Comparison of ENCODE assay signal across 25 cellular contexts in the genomic region with DNA sequence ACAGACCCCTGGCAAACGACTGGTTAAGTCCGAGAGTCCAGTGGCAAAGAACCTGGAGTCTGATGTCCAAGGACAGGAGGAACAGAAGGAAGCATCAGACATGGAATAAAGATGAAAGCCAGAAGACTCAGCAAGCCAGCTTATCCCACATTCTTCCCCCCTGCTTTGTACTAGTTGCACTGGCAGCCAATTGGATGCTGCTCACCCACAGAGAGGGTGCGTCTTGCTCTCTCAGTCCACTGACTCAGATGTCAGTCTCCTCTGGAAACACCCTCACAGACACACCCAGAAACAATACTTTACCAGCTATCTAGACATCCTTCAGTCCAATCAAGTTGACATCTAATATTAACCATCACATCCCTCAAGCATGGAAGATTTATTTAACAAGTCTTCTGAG.
DNase-seq lines count a peak whose midpoint lies in the region; ATAC-seq and TF ChIP-seq lines count a peak whose summit lies in the region.
"Had no signal": no experiment of that assay in that cellular context is flagged by ENCODE, and none has a peak within 500 bp of the region (broad histone marks: within the 10 kb centered on the region; RNA-seq: fewer than 3 reads in every experiment).

No MANE protein-coding gene starts in this region.

- no peak overlapping the region for H3K23ac ChIP-seq in neuronal stem cell (ENCODE audit: low read depth, low read length, poor library complexity)

- DNase-seq in WTC11 (ENCODE audit: low spot score) (no peak), choroid plexus epithelial cell (ENCODE audit: low read depth) (peak; percentile 34), iPS-NIHi11 (ENCODE audit: low spot score) (peak; percentile 10), neuronal stem cell (ENCODE audit: low spot score) (peak; percentile 21), immature natural killer cell (no peak), hepatic stellate cell (ENCODE audit: low spot score) (no peak), anterior cingulate cortex (lab: John Stamatoyannopoulos, UW) (no peak)
- DNase-seq: AML-193; CD4-positive, alpha-beta T cell; COR-L47; DMS53; Kasumi-1; MV-4-11; NCI-H1105; NCI-H1436 treated with DMSO at 0.1 percent for 48 hours; NCI-H187 treated with DMSO at 0.1 percent for 48 hours; NCI-H2171 treated with DMSO at 0.1 percent for 48 hours; NCI-H524; NCI-H774; SIG-M5 had no signal

- H3K36me3 ChIP-seq in neuronal stem cell (replicated peaks in 1 of 2; ENCODE audit: control insufficient read depth in 2 of 2, insufficient read depth in 2 of 2, low read length in 2 of 2), result no peaks in the 10 kb centered on the region
- H3K36me3 ChIP-seq: BLaER1 treated with 17β-estradiol and CSF1 and Interleukin-3, amounts not matched to agents 10 nM and 100 nM had no signal

- H3K4me3 ChIP-seq in choroid plexus epithelial cell (ENCODE audit: low read depth, low read length), result no peak overlapping the region
- no peak overlapping the region for H3K4me3 ChIP-seq in neuronal stem cell (ENCODE audit: low read length in 2 of 2)
- H3K4me3 ChIP-seq: A549; BLaER1 treated with 17β-estradiol and CSF1 and Interleukin-3, amounts not matched to agents 10 nM and 100 nM; K562; SK-N-MC had no signal

- H2BK15ac ChIP-seq in neuronal stem cell (ENCODE audit: low read length), result no peak overlapping the region

- H2AK5ac ChIP-seq in neuronal stem cell (ENCODE audit: low read depth, low read length), result no peak overlapping the region

- no peaks in the 10 kb centered on the region for H3K36me3 Mint-ChIP-seq in WTC11
- H3K36me3 Mint-ChIP-seq in immature natural killer cell, result no peaks in the 10 kb centered on the region

- no peak for TF ChIP-seq CTCF in WTC11 (IDR thresholded peaks at IDR 0.05)
- no peak for TF ChIP-seq CTCF in choroid plexus epithelial cell (conservative IDR thresholded peaks at IDR 0.05; ENCODE audit: low read depth, low read length)

- H3K4me1 Mint-ChIP-seq in WTC11 (no peaks in the 10 kb centered on the region; the same call in 1 of the 2 replicates), immature natural killer cell (no peaks in the 10 kb centered on the region)

- H2BK12ac ChIP-seq in neuronal stem cell (ENCODE audit: low read length), result no peak overlapping the region

- no peak overlapping the region for H2BK5ac ChIP-seq in neuronal stem cell (ENCODE audit: low read length)

- POLR2A ChIA-PET in WTC11 (lab: Charles Lee), result no interaction called here

- H3K4me2 ChIP-seq in neuronal stem cell (ENCODE audit: insufficient read depth, low read length, poor library complexity, severe bottlenecking), result no peak overlapping the region
- H3K4me2 ChIP-seq: A549; BLaER1 treated with 17β-estradiol and CSF1 and Interleukin-3, amounts not matched to agents 10 nM and 100 nM had no signal

- no peak overlapping the region for H3K27ac ChIP-seq in neuronal stem cell (replicated peaks; ENCODE audit: low read length)
- H3K27ac ChIP-seq: A549; BLaER1 treated with 17β-estradiol and CSF1 and Interleukin-3, amounts not matched to agents 10 nM and 100 nM; HL-60; SK-N-MC had no signal

- no peak overlapping the region for H3K14ac ChIP-seq in neuronal stem cell (ENCODE audit: low read length)

- H3K18ac ChIP-seq in neuronal stem cell (ENCODE audit: low read length), result no peak overlapping the region

- H2BK120ac ChIP-seq in neuronal stem cell (ENCODE audit: low read depth, low read length), result no peak overlapping the region

- no peaks in the 10 kb centered on the region for H3K27me3 ChIP-seq in neuronal stem cell (ENCODE audit: control insufficient read depth in 3 of 3, insufficient read depth in 3 of 3, low read depth in 1 of 3, low read length in 3 of 3)
- H3K27me3 ChIP-seq: BLaER1 treated with 17β-estradiol and CSF1 and Interleukin-3, amounts not matched to agents 10 nM and 100 nM had no signal

- H3K9me3 Mint-ChIP-seq in WTC11 (no peaks in the 10 kb centered on the region), immature natural killer cell (peaks cover 1 to 44% (median 16%) of the 10 kb centered on the region in 6 donors)

- H3K27ac Mint-ChIP-seq in WTC11, result no peak overlapping the region
- H3K27ac Mint-ChIP-seq in immature natural killer cell, result no peak overlapping the region
- H3K27ac Mint-ChIP-seq: CD4-positive, alpha-beta T cell had no signal

- H4K91ac ChIP-seq in neuronal stem cell (ENCODE audit: low read depth, low read length, poor library complexity), result no peak overlapping the region

- peaks cover 0 to 2% of the 10 kb centered on the region in 2 donors for H3K4me1 ChIP-seq in neuronal stem cell (ENCODE audit: control insufficient read depth in 2 of 2, insufficient read depth in 1 of 2, low read depth in 1 of 2, low read length in 2 of 2)
- H3K4me1 ChIP-seq: A549; BLaER1 treated with 17β-estradiol and CSF1 and Interleukin-3, amounts not matched to agents 10 nM and 100 nM had no signal

- peak; percentile 60; the same call in 1 of the 2 replicates for ATAC-seq in WTC11
- ATAC-seq: A549, K562 had no signal

- H3K79me1 ChIP-seq in neuronal stem cell (ENCODE audit: low read depth, low read length), result peaks cover 2% of the 10 kb centered on the region

- H3K27me3 Mint-ChIP-seq in WTC11 (ENCODE audit: low read depth), result no peaks in the 10 kb centered on the region
- H3K27me3 Mint-ChIP-seq in immature natural killer cell (ENCODE audit: low read depth in 3 of 3), result peaks cover 0 to 3% (median 0%) of the 10 kb centered on the region in 3 donors
- H3K27me3 Mint-ChIP-seq: CD4-positive, alpha-beta T cell had no signal

- no peak overlapping the region for H3K4ac ChIP-seq in neuronal stem cell (ENCODE audit: low read length)

- no peak overlapping the region for H4K8ac ChIP-seq in neuronal stem cell (ENCODE audit: low read depth, low read length)

- H3K9ac ChIP-seq in neuronal stem cell (ENCODE audit: low read depth, low read length, poor library complexity), result no peak overlapping the region
- H3K9ac ChIP-seq: BLaER1 treated with 17β-estradiol and CSF1 and Interleukin-3, amounts not matched to agents 10 nM and 100 nM had no signal

- peaks cover 0 to 3% of the 10 kb centered on the region in 2 donors for H3K9me3 ChIP-seq in neuronal stem cell (replicated peaks in 1 of 2; ENCODE audit: control insufficient read depth in 2 of 2, insufficient read depth in 1 of 2, low read depth in 1 of 2, low read length in 2 of 2)
- H3K9me3 ChIP-seq: A549 had no signal

- no peak overlapping the region for H2AFZ ChIP-seq in neuronal stem cell (ENCODE audit: low read length)

- no peak overlapping the region for H3K4me3 Mint-ChIP-seq in WTC11
- no peak overlapping the region for H3K4me3 Mint-ChIP-seq in immature natural killer cell
- H3K4me3 Mint-ChIP-seq: CD4-positive, alpha-beta T cell had no signal

- no CpG with 5 or more reads among the region's 3 CpGs for WGBS in neuronal stem cell (ENCODE audit: extremely low coverage in 2 of 2, insufficient read length in 2 of 2, insufficient replicate concordance in 1 of 2), 2 donors

- CTCF ChIA-PET in WTC11 (lab: Charles Lee), result no interaction called here

TF ChIP-seq in WTC11, 78 proteins besides CTCF, POLR2A, EP300 and RAD21:
- TF ChIP-seq TP53 (CRISPR knock-in tag; IDR thresholded peaks at IDR 0.05), result no peak
- TF ChIP-seq, protein P1, sequence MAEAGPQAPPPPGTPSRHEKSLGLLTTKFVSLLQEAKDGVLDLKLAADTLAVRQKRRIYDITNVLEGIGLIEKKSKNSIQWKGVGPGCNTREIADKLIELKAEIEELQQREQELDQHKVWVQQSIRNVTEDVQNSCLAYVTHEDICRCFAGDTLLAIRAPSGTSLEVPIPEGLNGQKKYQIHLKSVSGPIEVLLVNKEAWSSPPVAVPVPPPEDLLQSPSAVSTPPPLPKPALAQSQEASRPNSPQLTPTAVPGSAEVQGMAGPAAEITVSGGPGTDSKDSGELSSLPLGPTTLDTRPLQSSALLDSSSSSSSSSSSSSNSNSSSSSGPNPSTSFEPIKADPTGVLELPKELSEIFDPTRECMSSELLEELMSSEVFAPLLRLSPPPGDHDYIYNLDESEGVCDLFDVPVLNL (CRISPR knock-in tag; IDR thresholded peaks at IDR 0.05; ENCODE audit: borderline replicate concordance, low read depth), result no peak

Comparison
In these comparisons a context has a peak if more than half of its experiments do, and no peak if none do; other contexts are left out.
1. DNase-seq: peak in choroid plexus epithelial cell (single experiment), iPS-NIHi11 (single experiment) and neuronal stem cell (single experiment); none in WTC11 (single experiment), immature natural killer cell (0 of 3), hepatic stellate cell (single experiment) and anterior cingulate cortex (0 of 58).